ENCODE assay signal across 17 cellular contexts in the genomic region with DNA sequence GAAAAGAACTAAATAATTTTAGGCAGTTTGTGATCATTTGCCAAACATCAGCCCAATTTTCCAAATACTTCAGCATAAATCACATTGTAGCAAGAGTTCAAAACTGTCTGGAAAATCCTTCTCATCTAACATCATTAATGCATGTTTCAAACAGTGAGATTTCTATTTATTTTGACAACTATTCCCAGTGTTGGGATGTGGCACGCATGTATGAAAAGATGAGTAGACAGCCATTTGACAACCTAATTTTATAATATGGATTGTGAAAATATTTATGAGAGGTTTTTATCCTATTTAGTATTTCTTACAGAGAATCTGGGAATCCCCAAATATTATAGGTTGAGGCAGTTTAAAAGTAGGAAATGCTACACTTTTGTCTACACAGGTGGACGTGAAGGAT.
A peak's percentile ranks its signal among the peaks of the same experiment; 100 is the strongest.
DNase-seq lines count a peak whose midpoint lies in the region; ATAC-seq and TF ChIP-seq lines count a peak whose summit lies in the region.
"Had no signal": no experiment of that assay in that cellular context is flagged by ENCODE, and none has a peak within 500 bp of the region (broad histone marks: within the 10 kb centered on the region; RNA-seq: fewer than 3 reads in every experiment).

No MANE protein-coding gene starts in this region.

- intact Hi-C loops in left ventricle myocardium inferior (cut with micrococcal nuclease): no loop called here
- intact Hi-C loops in left ventricle myocardium superior (cut with micrococcal nuclease): no loop called here

- H3K36me3 Mint-ChIP-seq in activated CD8-positive, alpha-beta T cell treated with anti-CD3 and anti-CD28 coated beads, Interleukin-2, amount 10 ng/mL, durations not matched to agents 7 days and 5 days (ENCODE audit: low read depth): peaks cover 2% of the 10 kb centered on the region
- H3K36me3 Mint-ChIP-seq: CD8-positive, alpha-beta T cell had no signal

- H4K20me1 ChIP-seq in smooth muscle cell (ENCODE audit: low read depth) (no peaks in the 10 kb centered on the region), Karpas-422 (ENCODE audit: insufficient read depth, low read depth, low read length) (no peaks in the 10 kb centered on the region)
- H4K20me1 ChIP-seq: BLaER1 treated with 17β-estradiol and CSF1 and Interleukin-3, amounts not matched to agents 10 nM and 100 nM had no signal

- H2AFZ ChIP-seq in smooth muscle cell (ENCODE audit: low read depth): no peak overlapping the region
- no peak overlapping the region for H2AFZ ChIP-seq in Karpas-422 (ENCODE audit: low read length)

- no peak overlapping the region for H3K9ac ChIP-seq in smooth muscle cell (ENCODE audit: low read depth)
- no peak overlapping the region for H3K9ac ChIP-seq in Karpas-422 (ENCODE audit: low read length)
- H3K9ac ChIP-seq: BLaER1 treated with 17β-estradiol and CSF1 and Interleukin-3, amounts not matched to agents 10 nM and 100 nM had no signal

- no peak overlapping the region for H3K4me3 Mint-ChIP-seq in activated CD8-positive, alpha-beta T cell treated with anti-CD3 and anti-CD28 coated beads, Interleukin-2, amount 10 ng/mL, durations not matched to agents 7 days and 5 days
- H3K4me3 Mint-ChIP-seq: B cell; CD4-positive, alpha-beta T cell; CD8-positive, alpha-beta T cell had no signal

- H3K27ac Mint-ChIP-seq in activated CD8-positive, alpha-beta T cell treated with anti-CD3 and anti-CD28 coated beads, Interleukin-2, amount 10 ng/mL, durations not matched to agents 7 days and 5 days: no peak overlapping the region
- H3K27ac Mint-ChIP-seq: B cell; CD4-positive, alpha-beta T cell; CD8-positive, alpha-beta T cell had no signal

- peaks cover 28% of the 10 kb centered on the region for H3K4me1 Mint-ChIP-seq in activated CD8-positive, alpha-beta T cell treated with anti-CD3 and anti-CD28 coated beads, Interleukin-2, amount 10 ng/mL, durations not matched to agents 7 days and 5 days (ENCODE audit: low read depth)

- DNase-seq in left ventricle myocardium inferior (no peak), left ventricle myocardium superior (no peak), smooth muscle cell (lab: John Stamatoyannopoulos, UW; ENCODE audit: unreplicated experiment) (no peak), Karpas-422 (no peak)
- DNase-seq in activated CD8-positive, alpha-beta T cell treated with anti-CD3 and anti-CD28 coated beads, Interleukin-2, amount 10 ng/mL, durations not matched to agents 7 days and 5 days: no peak
- DNase-seq: AML-193; Caco-2; Calu3; CD4-positive, alpha-beta T cell; CD8-positive, alpha-beta T cell; DMS79 treated with DMSO at 0.1 percent for 48 hours; GF-D8 had no signal

- H3K27ac ChIP-seq in left ventricle myocardium inferior (replicated peaks): peak overlapping the region; percentile 58
- H3K27ac ChIP-seq in smooth muscle cell (ENCODE audit: low read depth): no peak overlapping the region
- H3K27ac ChIP-seq in Karpas-422 (ENCODE audit: low read length): no peak overlapping the region
- H3K27ac ChIP-seq: 22Rv1; A549; BLaER1 treated with 17β-estradiol and CSF1 and Interleukin-3, amounts not matched to agents 10 nM and 100 nM; C4-2B had no signal

- H3K9me3 ChIP-seq in left ventricle myocardium inferior (replicated peaks) (peaks cover 29% of the 10 kb centered on the region), smooth muscle cell (replicated peaks; ENCODE audit: low read depth) (no peaks in the 10 kb centered on the region), Karpas-422 (ENCODE audit: low read length) (no peaks in the 10 kb centered on the region)
- H3K9me3 ChIP-seq: A549, Caco-2 had no signal

- H3K4me2 ChIP-seq in smooth muscle cell (peak overlapping the region; percentile 22), Karpas-422 (ENCODE audit: low read depth, low read length, poor library complexity, severe bottlenecking) (no peak overlapping the region)
- H3K4me2 ChIP-seq: A549; BLaER1 treated with 17β-estradiol and CSF1 and Interleukin-3, amounts not matched to agents 10 nM and 100 nM had no signal

- peaks cover 3% of the 10 kb centered on the region for H3F3A ChIP-seq in smooth muscle cell (ENCODE audit: low read depth)

- no peaks in the 10 kb centered on the region for H3K27me3 ChIP-seq in left ventricle myocardium inferior (ENCODE audit: low read depth)
- no peaks in the 10 kb centered on the region for H3K27me3 ChIP-seq in smooth muscle cell (ENCODE audit: low read depth)
- no peaks in the 10 kb centered on the region for H3K27me3 ChIP-seq in Karpas-422 (ENCODE audit: low read length)
- H3K27me3 ChIP-seq: BLaER1 treated with 17β-estradiol and CSF1 and Interleukin-3, amounts not matched to agents 10 nM and 100 nM had no signal

- H3K9me3 Mint-ChIP-seq in activated CD8-positive, alpha-beta T cell treated with anti-CD3 and anti-CD28 coated beads, Interleukin-2, amount 10 ng/mL, durations not matched to agents 7 days and 5 days (ENCODE audit: insufficient read depth): no peaks in the 10 kb centered on the region
- H3K9me3 Mint-ChIP-seq: CD4-positive, alpha-beta T cell; CD8-positive, alpha-beta T cell had no signal

- 87% methylated on average over 2 of the region's 2 CpGs for WGBS in smooth muscle cell (ENCODE audit: low lambda C conversion rate)

- no peak overlapping the region for H3K4me3 ChIP-seq in left ventricle myocardium inferior
- H3K4me3 ChIP-seq in smooth muscle cell: no peak overlapping the region
- H3K4me3 ChIP-seq in Karpas-422 (ENCODE audit: low read length): no peak overlapping the region
- H3K4me3 ChIP-seq: A549; BLaER1 treated with 17β-estradiol and CSF1 and Interleukin-3, amounts not matched to agents 10 nM and 100 nM had no signal

- H3K9me2 ChIP-seq in Karpas-422 (replicated peaks; ENCODE audit: insufficient read depth, low read length): no peaks in the 10 kb centered on the region

- POLR2A ChIA-PET in activated CD8-positive, alpha-beta T cell treated with anti-CD3 and anti-CD28 coated beads, Interleukin-2, amount 10 ng/mL, durations not matched to agents 7 days and 5 days (lab: Charles Lee): no interaction called here

- CTCF ChIA-PET in activated CD8-positive, alpha-beta T cell treated with anti-CD3 and anti-CD28 coated beads, Interleukin-2, amount 10 ng/mL, durations not matched to agents 7 days and 5 days (lab: Charles Lee): no interaction called here

- H3K79me2 ChIP-seq in smooth muscle cell (ENCODE audit: low read depth) (no peaks in the 10 kb centered on the region), Karpas-422 (ENCODE audit: low read length) (no peaks in the 10 kb centered on the region)

- ATAC-seq in left ventricle myocardium superior: no peak
- ATAC-seq in activated CD8-positive, alpha-beta T cell treated with anti-CD3 and anti-CD28 coated beads, Interleukin-2, amount 10 ng/mL, durations not matched to agents 7 days and 5 days: no peak
- ATAC-seq: A549; CD8-positive, alpha-beta T cell had no signal

- no peak for TF ChIP-seq CTCF in left ventricle myocardium inferior (IDR thresholded peaks at IDR 0.05; ENCODE audit: borderline replicate concordance)
- no peak for TF ChIP-seq CTCF in smooth muscle cell (IDR thresholded peaks at IDR 0.05; ENCODE audit: borderline replicate concordance, insufficient read depth, poor library complexity, severe bottlenecking)

- peaks cover 11% of the 10 kb centered on the region for H3K27me3 Mint-ChIP-seq in activated CD8-positive, alpha-beta T cell treated with anti-CD3 and anti-CD28 coated beads, Interleukin-2, amount 10 ng/mL, durations not matched to agents 7 days and 5 days (ENCODE audit: low read depth)
- H3K27me3 Mint-ChIP-seq: B cell; CD4-positive, alpha-beta T cell had no signal

- H3K36me3 ChIP-seq in left ventricle myocardium inferior (no peaks in the 10 kb centered on the region), smooth muscle cell (ENCODE audit: low read depth) (no peaks in the 10 kb centered on the region), Karpas-422 (ENCODE audit: insufficient read depth, low read length) (no peaks in the 10 kb centered on the region)
- H3K36me3 ChIP-seq: BLaER1 treated with 17β-estradiol and CSF1 and Interleukin-3, amounts not matched to agents 10 nM and 100 nM had no signal

- H3K4me1 ChIP-seq in left ventricle myocardium inferior: no peaks in the 10 kb centered on the region
- H3K4me1 ChIP-seq in smooth muscle cell (ENCODE audit: low read depth): no peaks in the 10 kb centered on the region
- no peaks in the 10 kb centered on the region for H3K4me1 ChIP-seq in Karpas-422 (ENCODE audit: low read length)
- H3K4me1 ChIP-seq: A549 had no signal
